In the genomic region with DNA sequence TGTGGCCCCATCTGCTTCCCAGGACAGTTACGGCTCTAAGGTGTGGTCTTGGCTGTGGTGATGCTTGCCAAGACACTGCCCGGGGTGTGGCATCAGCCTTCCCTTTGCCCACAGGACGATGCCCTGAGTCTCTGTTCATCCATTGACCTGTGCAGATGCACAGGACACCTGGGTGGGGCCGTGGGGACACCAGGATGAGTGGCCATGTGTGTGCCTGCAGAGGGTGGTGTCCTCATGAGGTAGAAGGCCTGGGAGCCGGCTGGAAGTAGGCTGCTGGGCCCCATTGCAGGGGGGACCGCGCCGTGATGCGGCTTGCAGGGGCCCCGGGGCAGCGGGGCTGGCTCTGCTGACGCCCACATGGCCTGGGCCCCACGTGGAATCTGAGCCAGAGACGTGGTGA, we compare ENCODE assay signal across 21 cellular contexts. TPM values are rescaled to one million over a fixed set of nuclear protein-coding genes. Genes with fewer than 3 reads are reported as not detected.
A peak's percentile ranks its signal among the peaks of the same experiment; 100 is the strongest.
DNase-seq lines count a peak whose midpoint lies in the region; ATAC-seq, FAIRE-seq and TF ChIP-seq lines count a peak whose summit lies in the region.
"Had no signal": no experiment of that assay in that cellular context is flagged by ENCODE, and none has a peak within 500 bp of the region (broad histone marks: within the 10 kb centered on the region; RNA-seq: fewer than 3 reads in every experiment).

No MANE protein-coding gene starts in this region.

- 0 out of 2 replicates have a peak overlapping the region, but pooled peaks have one; percentile 23 for H2BK12ac ChIP-seq in H1 (ENCODE audit: low read depth, low read length)

- no peak overlapping the region for H2BK120ac ChIP-seq in H1 (replicated peaks; ENCODE audit: low read depth, low read length)

- peak overlapping the region; percentile 70; the same call in 1 of the 2 replicates for H2AK5ac ChIP-seq in H1 (ENCODE audit: low read depth, low read length)

- no peak for TF ChIP-seq EP300 in H1 (IDR thresholded peaks at IDR 0.05; ENCODE audit: borderline replicate concordance in 1 of 2, low read depth in 2 of 2, low read length in 2 of 2)

- TF ChIP-seq POLR2A in H1 (IDR thresholded peaks at IDR 0.05; ENCODE audit: control extremely low read depth in 1 of 2, low read depth in 2 of 2, low read length in 2 of 2) (no peak), GM12892 (IDR thresholded peaks at IDR 0.05; ENCODE audit: low read depth, low read length) (no peak)

- H3K79me2 ChIP-seq in H1 (ENCODE audit: control insufficient read depth in 1 of 2, insufficient read depth in 2 of 2, low read length in 2 of 2) = no peaks in the 10 kb centered on the region
- H3K79me2 ChIP-seq in osteoblast (ENCODE audit: insufficient read depth, low read length) = no peaks in the 10 kb centered on the region

- H3K56ac ChIP-seq in H1 (replicated peaks; ENCODE audit: insufficient read length, low read depth, low read length) = no peak overlapping the region

- no peak overlapping the region for H3K9ac ChIP-seq in BLaER1 treated with 17β-estradiol and CSF1 and Interleukin-3, amounts not matched to agents 10 nM and 100 nM
- H3K9ac ChIP-seq in H1 (replicated peaks in 1 of 4; ENCODE audit: extremely low read depth in 1 of 4, low read depth in 3 of 4, low read length in 3 of 4) = no peak overlapping the region
- H3K9ac ChIP-seq: KMS-11 had no signal

- H2AFZ ChIP-seq in H1 (ENCODE audit: low read length) (no peak overlapping the region), osteoblast (ENCODE audit: low read length) (no peak overlapping the region)

- H4K8ac ChIP-seq in H1 (ENCODE audit: extremely low read depth, insufficient read depth, low read length) = peak overlapping the region; percentile 11; the same call in 1 of the 2 replicates

- H3K27me3 ChIP-seq in BLaER1 treated with 17β-estradiol and CSF1 and Interleukin-3, amounts not matched to agents 10 nM and 100 nM = peaks cover 0 to 17% (median 6%) of the 10 kb centered on the region in 11 experiments; a peak in 11 of 22 replicates
- H3K27me3 ChIP-seq in H7 (ENCODE audit: control insufficient read depth, insufficient read depth, low read length) (no peaks in the 10 kb centered on the region), H1 (replicated peaks in 1 of 4; ENCODE audit: control insufficient read depth in 3 of 4, extremely low read depth in 1 of 4, insufficient read depth in 3 of 4, low read length in 3 of 4) (no peaks in the 10 kb centered on the region; a peak in 1 of 7 replicates), osteoblast (ENCODE audit: insufficient read depth, low read length) (no peaks in the 10 kb centered on the region)
- H3K27me3 ChIP-seq: SJCRH30 had no signal

- no peak overlapping the region for H3K4ac ChIP-seq in H1 (replicated peaks; ENCODE audit: insufficient read length, low read depth, low read length)

- peak overlapping the region in 7 of 11 experiments; percentile 1 to 89 (median 75); a peak in 11 of 22 replicates for H3K4me2 ChIP-seq in BLaER1 treated with 17β-estradiol and CSF1 and Interleukin-3, amounts not matched to agents 10 nM and 100 nM
- H3K4me2 ChIP-seq in H1 (ENCODE audit: insufficient read depth in 1 of 2, low read depth in 2 of 2, low read length in 2 of 2) = no peak overlapping the region
- no peak overlapping the region for H3K4me2 ChIP-seq in osteoblast (ENCODE audit: insufficient read depth, low read length)
- H3K4me2 ChIP-seq: KMS-11 had no signal

- TF ChIP-seq RAD21 in H1 (IDR thresholded peaks at IDR 0.05 in 1 of 2, conservative IDR thresholded peaks at IDR 0.05 in 1 of 2; ENCODE audit: low read depth in 2 of 2, low read length in 2 of 2) = no peak

- DNase-seq in H7 = peak; percentile 50
- DNase-seq in H1 (ENCODE audit: low read depth in 1 of 2, low spot score in 2 of 2) = no peak
- DNase-seq in osteoblast (ENCODE audit: insufficient read length, low spot score, missing footprints) = peak; percentile 69
- no peak for DNase-seq in GM12892 (ENCODE audit: insufficient read length)
- DNase-seq: CD4-positive, CD25-positive, alpha-beta regulatory T cell; COR-L47; DMS 273 treated with DMSO at 0.1 percent for 48 hours; DND-41; MV-4-11; NCI-H1417 treated with DMSO at 0.1 percent for 48 hours; NCI-H187 treated with DMSO at 0.1 percent for 48 hours; NCI-H226; NCI-H524; NCI-H82; RPMI8226; SJCRH30 had no signal

- H3K36me3 ChIP-seq in BLaER1 treated with 17β-estradiol and CSF1 and Interleukin-3, amounts not matched to agents 10 nM and 100 nM = no peaks in the 10 kb centered on the region
- H3K36me3 ChIP-seq in H7 (replicated peaks; ENCODE audit: control insufficient read depth, insufficient read depth, low read length) (no peaks in the 10 kb centered on the region), H1 (ENCODE audit: control insufficient read depth in 2 of 4, insufficient read depth in 4 of 4, low read length in 3 of 4) (no peaks in the 10 kb centered on the region), osteoblast (ENCODE audit: insufficient read depth, low read length) (no peaks in the 10 kb centered on the region)
- H3K36me3 ChIP-seq: SJCRH30 had no signal

- no peak overlapping the region for H3K23ac ChIP-seq in H1 (ENCODE audit: insufficient read length)

- POLR2A ChIA-PET in H1 (lab: Charles Lee; ENCODE audit: partially characterized antibody) = no interaction called here

- H3K79me1 ChIP-seq in H1 (ENCODE audit: low read depth, low read length) = no peaks in the 10 kb centered on the region

- no peak overlapping the region for H3K18ac ChIP-seq in H1 (ENCODE audit: extremely low read depth, low read length)

- H4K91ac ChIP-seq in H1 (replicated peaks; ENCODE audit: insufficient read length, low read length) = no peak overlapping the region

- H3K27ac ChIP-seq in BLaER1 treated with 17β-estradiol and CSF1 and Interleukin-3, amounts not matched to agents 10 nM and 100 nM = no peak overlapping the region
- no peak overlapping the region for H3K27ac ChIP-seq in H1 (ENCODE audit: low read depth, low read length)
- no peak overlapping the region for H3K27ac ChIP-seq in osteoblast (ENCODE audit: low read depth, low read length)
- H3K27ac ChIP-seq: KMS-11, SJCRH30 had no signal

- peaks cover 30 to 75% (median 47%) of the 10 kb centered on the region in 10 experiments for H3K4me1 ChIP-seq in BLaER1 treated with 17β-estradiol and CSF1 and Interleukin-3, amounts not matched to agents 10 nM and 100 nM
- H3K4me1 ChIP-seq in H1 (replicated peaks in 1 of 4; ENCODE audit: control insufficient read depth in 3 of 4, insufficient read depth in 4 of 4, low read length in 3 of 4) (peaks cover 0 to 11% (median 2%) of the 10 kb centered on the region in 4 experiments; a peak in 4 of 7 replicates), osteoblast (ENCODE audit: insufficient read depth, low read length) (no peaks in the 10 kb centered on the region)
- H3K4me1 ChIP-seq: SJCRH30 had no signal

- H4K20me1 ChIP-seq in BLaER1 treated with 17β-estradiol and CSF1 and Interleukin-3, amounts not matched to agents 10 nM and 100 nM = peaks cover 0 to 13% (median 0%) of the 10 kb centered on the region in 11 experiments; a peak in 4 of 22 replicates
- H4K20me1 ChIP-seq in H1 (replicated peaks in 1 of 2; ENCODE audit: control insufficient read depth in 1 of 2, insufficient read depth in 2 of 2, low read length in 2 of 2) (peaks cover 0 to 1% of the 10 kb centered on the region in 2 experiments), osteoblast (ENCODE audit: insufficient read depth, low read length) (no peaks in the 10 kb centered on the region)

- H2BK15ac ChIP-seq in H1 (ENCODE audit: low read length) = 0 out of 2 replicates have a peak overlapping the region, but pooled peaks have one; percentile 72

- H3K4me3 ChIP-seq in BLaER1 treated with 17β-estradiol and CSF1 and Interleukin-3, amounts not matched to agents 10 nM and 100 nM = no peak overlapping the region
- H3K4me3 ChIP-seq in H7 (ENCODE audit: insufficient read depth, low read depth, low read length) = no peak overlapping the region
- H3K4me3 ChIP-seq in H1 (ENCODE audit: extremely low read depth in 1 of 4, insufficient read depth in 2 of 4, low read depth in 3 of 4, low read length in 4 of 4) = no peak overlapping the region
- no peak overlapping the region for H3K4me3 ChIP-seq in osteoblast (ENCODE audit: insufficient read depth, low read length)
- H3K4me3 ChIP-seq: SJCRH30 had no signal

- CTCF ChIA-PET in H1 (lab: Charles Lee; ENCODE audit: partially characterized antibody) = interaction anchor here (0.8 to 4.6 kb wide), 3 partner anchors 13 to 84 kb away, joined by 3 to 48 read pairs (median 4); no protein-coding TSS in a partner anchor

- TF ChIP-seq CTCF in H1 (IDR thresholded peaks at IDR 0.05; ENCODE audit: control extremely low read depth in 1 of 3, insufficient read depth in 1 of 3, low read depth in 1 of 3, low read length in 3 of 3) = no peak
- no peak for TF ChIP-seq CTCF in osteoblast (IDR thresholded peaks at IDR 0.05; ENCODE audit: extremely low read depth, low read depth, low read length)

- no peaks in the 10 kb centered on the region for H3K23me2 ChIP-seq in H1 (ENCODE audit: low read depth, low read length)

- H2BK20ac ChIP-seq in H1 (ENCODE audit: low read length) = no peak overlapping the region

- ATAC-seq in HG03139 (IDR thresholded peaks at IDR 0.05; ENCODE audit: unreplicated experiment) (no peak), GM21447 (IDR thresholded peaks at IDR 0.05; ENCODE audit: unreplicated experiment) (no peak), GM18517 (IDR thresholded peaks at IDR 0.05; ENCODE audit: unreplicated experiment) (no peak)

- H3K14ac ChIP-seq in H1 (ENCODE audit: insufficient read length) = no peak overlapping the region

- FAIRE-seq in H1 (lab: Jason Lieb, UNC) (no peak), GM12892 (lab: Jason Lieb, UNC) (no peak)

- H4K5ac ChIP-seq in H1 (ENCODE audit: insufficient read length, low read depth, low read length) = no peak overlapping the region

- H3K9me3 ChIP-seq in BLaER1 treated with 17β-estradiol and CSF1 and Interleukin-3, amounts not matched to agents 10 nM and 100 nM (replicated peaks in 1 of 11) = peaks cover 0 to 15% (median 0%) of the 10 kb centered on the region in 11 experiments; a peak in 5 of 22 replicates
- H3K9me3 ChIP-seq in H1 (ENCODE audit: insufficient read depth in 2 of 2, low read depth in 1 of 2, low read length in 1 of 2) (peaks cover 0 to 2% of the 10 kb centered on the region in 2 experiments; a peak in 1 of 4 replicates), osteoblast (ENCODE audit: low read depth, low read length) (no peaks in the 10 kb centered on the region)
- H3K9me3 ChIP-seq: SJCRH30 had no signal

- 89% methylated on average over 14 of the region's 14 CpGs; no CpG with 5 or more reads in 1 of the 2 experiments for WGBS in H1 (ENCODE audit: extremely low coverage in 1 of 2, insufficient coverage in 1 of 2, insufficient read length in 1 of 2, insufficient replicate concordance in 2 of 2, low coverage in 1 of 2, low lambda C conversion rate in 2 of 2, missing lambda C conversion rate in 1 of 2), 2 experiments

- no peak overlapping the region for H2BK5ac ChIP-seq in H1 (ENCODE audit: low read depth, low read length)

RNA-seq across cellular contexts. Expression of gene PWWP2B, which starts 22.4 kb away (rescaled TPM):
- 14.3 and 15.3 TPM in 2 replicates for total RNA-seq in H7 (2014; rRNA removed; shearing (Covaris generic))
- 10.8 and 11.0 TPM in 2 replicates for total RNA-seq in H1 (2021; fragmentation: NEBNext Ultra II Directional; extraction: Animal tissue kit (Norgen Biotek cat#: 25700))
- polyA plus RNA-seq in H1 (2011; rRNA removed) = 5.3 and 9.4 TPM in 2 replicates
- 7.2 TPM for polyA plus RNA-seq in H1 (2011; cell fraction: cytosol; rRNA removed)
- polyA plus RNA-seq in H1 (2011; cell fraction: nucleus; rRNA removed) = 17.0 TPM
- polyA plus RNA-seq in H1 (2012, experiment 1 of 2) = 4.8 to 8.4 TPM (median 8.0 TPM) in 4 replicates
- polyA plus RNA-seq in H1 (2012, experiment 2 of 2) = 6.0 TPM
- polyA plus RNA-seq in H1 (2013, experiment 1 of 2) = 6.0 TPM
- 5.5 TPM for polyA plus RNA-seq in H1 (2013, experiment 2 of 2)
- polyA minus RNA-seq in H1 (2011; rRNA and poly(A)+ RNA removed) = 1.2 and 1.4 TPM in 2 replicates
- polyA minus RNA-seq in H1 (2011; cell fraction: cytosol; rRNA and poly(A)+ RNA removed) = 5.2 TPM
- polyA minus RNA-seq in H1 (2011; cell fraction: nucleus; rRNA and poly(A)+ RNA removed) = 7.0 TPM
- 15.3 and 18.5 TPM in 2 replicates for total RNA-seq in osteoblast
- polyA plus RNA-seq in GM12892 (2012; ENCODE audit: missing spikeins) = not detected

RNA-seq across cellular contexts. Expression of gene LRRC27, which starts 42.6 kb away (rescaled TPM):
- total RNA-seq in H7 (2014; rRNA removed; shearing (Covaris generic)) = 4.0 and 5.7 TPM in 2 replicates
- 3.8 and 4.3 TPM in 2 replicates for total RNA-seq in H1 (2021; fragmentation: NEBNext Ultra II Directional; extraction: Animal tissue kit (Norgen Biotek cat#: 25700))
- polyA plus RNA-seq in H1 (2011; rRNA removed) = 1.2 and 2.0 TPM in 2 replicates
- 3.1 TPM for polyA plus RNA-seq in H1 (2011; cell fraction: cytosol; rRNA removed)
- polyA plus RNA-seq in H1 (2011; cell fraction: nucleus; rRNA removed) = 8.2 TPM
- polyA plus RNA-seq in H1 (2012, experiment 1 of 2) = 2.8 to 4.0 TPM (median 2.9 TPM) in 4 replicates
- polyA plus RNA-seq in H1 (2012, experiment 2 of 2) = 1.7 TPM
- polyA plus RNA-seq in H1 (2013, experiment 1 of 2) = 3.6 TPM
- 2.5 TPM for polyA plus RNA-seq in H1 (2013, experiment 2 of 2)
- 1.1 and 1.6 TPM in 2 replicates for polyA minus RNA-seq in H1 (2011; rRNA and poly(A)+ RNA removed)
- polyA minus RNA-seq in H1 (2011; cell fraction: cytosol; rRNA and poly(A)+ RNA removed) = 0.88 TPM
- polyA minus RNA-seq in H1 (2011; cell fraction: nucleus; rRNA and poly(A)+ RNA removed) = 4.0 TPM
- 11.2 and 13.4 TPM in 2 replicates for total RNA-seq in osteoblast
- polyA plus RNA-seq in GM12892 (2012; ENCODE audit: missing spikeins) = 6.3 TPM

Comparison
In these comparisons a context has a peak if more than half of its experiments do, and no peak if none do; other contexts are left out.
1. H3K4me2 ChIP-seq: peak in BLaER1 treated with 17β-estradiol and CSF1 and Interleukin-3, amounts not matched to agents 10 nM and 100 nM (7 of 11); none in H1 (0 of 2) and osteoblast (single experiment).
2. DNase-seq: peak in H7 (single experiment) and osteoblast (single experiment); none in H1 (0 of 2) and GM12892 (single experiment).